In the genomic region with DNA sequence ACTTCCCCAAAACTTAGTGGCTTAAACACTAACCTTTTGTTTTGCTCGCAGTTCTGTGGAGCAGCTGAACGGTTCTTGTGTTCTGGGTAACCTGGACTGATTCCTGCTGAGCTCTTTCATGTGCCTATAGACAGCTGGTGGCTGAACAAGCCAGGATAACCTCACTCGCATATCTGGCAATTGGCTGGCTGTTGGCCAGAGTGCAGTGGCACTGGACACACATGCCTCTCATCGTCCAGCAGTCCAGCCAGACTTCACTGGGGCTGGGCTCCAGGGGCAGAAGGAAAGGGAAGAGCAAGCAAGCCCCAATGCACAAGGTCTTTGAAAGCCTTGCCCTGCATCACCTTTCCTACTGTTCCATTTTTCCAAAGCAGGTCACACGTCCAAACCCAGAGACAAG, we compare ENCODE assay signal across 17 cellular contexts. TPM values are rescaled to one million over a fixed set of nuclear protein-coding genes. Genes with fewer than 3 reads are reported as not detected.
"Had no signal": no experiment of that assay in that cellular context is flagged by ENCODE, and none has a peak within 500 bp of the region (broad histone marks: within the 10 kb centered on the region; RNA-seq: fewer than 3 reads in every experiment).

No MANE protein-coding gene starts in this region.

- H3K27ac ChIP-seq: ascending aorta, gastroesophageal sphincter, parathyroid adenoma, transverse colon had no signal

- H3K4me3 ChIP-seq: ascending aorta, gastroesophageal sphincter, transverse colon had no signal

- H2AFZ ChIP-seq: parathyroid adenoma had no signal

- H3K79me2 ChIP-seq: parathyroid adenoma had no signal

- ATAC-seq: gastroesophageal sphincter had no signal

- H3K36me3 ChIP-seq: ascending aorta, gastroesophageal sphincter, transverse colon had no signal

- H3K27me3 ChIP-seq: ascending aorta had no signal

- H3K9ac ChIP-seq: parathyroid adenoma had no signal

- H3K4me1 ChIP-seq: ascending aorta, parathyroid adenoma had no signal

- DNase-seq: activated CD4-positive, CD25-positive, alpha-beta regulatory T cell treated with anti-CD3 and anti-CD28 coated beads, Interleukin-2, amount 50 U/mL, for 72 hours; activated naive CD4-positive, alpha-beta T cell treated with anti-CD3 and anti-CD28 coated beads, Interleukin-2, amount 10 ng/mL, durations not matched to agents 7 days and 5 days; activated T-cell treated with anti-CD3 and anti-CD28 coated beads, Interleukin-2, amount 50 U/mL, for 24 hours; endodermal cell; midbrain; naive B cell; retina; stimulated activated CD4-positive, alpha-beta T cell treated with anti-CD3 and anti-CD28 coated beads, Interleukin-15, amount 100 ng/mL, for 24 hours; stimulated activated CD4-positive, alpha-beta T cell treated with anti-CD3 and anti-CD28 coated beads, Interleukin-4, amount 100 ng/mL, for 1 hour; stimulated activated naive CD4-positive, alpha-beta T cell treated with Interleukin-2 at 50 U/mL for 16 hours; substantia nigra; SW 1271; transverse colon had no signal

RNA-seq across cellular contexts. Expression of a gene that starts 53.6 kb away (rescaled TPM):
- total RNA-seq: T-helper 2 cell treated with Interferon-gamma antibody and Interleukin-4, amounts not matched to agents 100 ng/mL and 5 ng/mL, for 36 hours had no signal
